10 cellular contexts compared by ENCODE assay signal in the genomic region with DNA sequence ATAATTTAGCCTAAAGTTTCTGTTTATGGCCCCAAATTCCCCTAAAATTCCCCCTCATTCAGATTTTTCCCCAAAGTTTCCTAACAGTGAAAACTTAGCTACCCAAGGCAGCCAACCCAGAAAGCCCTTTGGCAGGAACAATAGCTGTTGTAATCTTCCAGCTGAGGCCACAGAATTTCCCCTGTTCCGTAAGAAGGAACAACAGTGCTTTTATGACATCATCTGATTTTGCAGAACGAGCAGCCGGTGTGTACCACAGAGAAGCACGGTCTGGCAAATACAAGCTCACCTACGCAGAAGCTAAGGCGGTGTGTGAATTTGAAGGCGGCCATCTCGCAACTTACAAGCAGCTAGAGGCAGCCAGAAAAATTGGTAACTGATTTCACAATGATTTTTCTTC. TPM values are rescaled to one million over a fixed set of nuclear protein-coding genes. Genes with fewer than 3 reads are reported as not detected.
DNase-seq lines count a peak whose midpoint lies in the region; ATAC-seq, FAIRE-seq and TF ChIP-seq lines count a peak whose summit lies in the region.
"Had no signal": no experiment of that assay in that cellular context is flagged by ENCODE, and none has a peak within 500 bp of the region (broad histone marks: within the 10 kb centered on the region; RNA-seq: fewer than 3 reads in every experiment).

No MANE protein-coding gene starts in this region.

- no peaks in the 10 kb centered on the region for H3K36me3 Mint-ChIP-seq in IgD-negative memory B cell
- no peaks in the 10 kb centered on the region for H3K36me3 Mint-ChIP-seq in activated CD4-positive, alpha-beta T cell treated with anti-CD3 and anti-CD28 coated beads for 36 hours (ENCODE audit: low read depth)
- H3K36me3 Mint-ChIP-seq: brain had no signal

- peak overlapping the region in 3 of 4 donors; percentile 11 to 66 (median 29) for H3K27ac ChIP-seq in upper lobe of left lung

- peaks cover 4% of the 10 kb centered on the region for H3K27me3 Mint-ChIP-seq in IgD-negative memory B cell
- H3K27me3 Mint-ChIP-seq in activated CD4-positive, alpha-beta T cell treated with anti-CD3 and anti-CD28 coated beads for 36 hours = peaks cover 2% of the 10 kb centered on the region
- H3K27me3 Mint-ChIP-seq: brain had no signal

- TF ChIP-seq POLR2A in upper lobe of left lung (IDR thresholded peaks at IDR 0.05) = no peak

- H3K9me3 ChIP-seq in upper lobe of left lung = peaks cover 0 to 3% (median 0%) of the 10 kb centered on the region in 4 donors

- CTCF ChIA-PET in activated CD4-positive, alpha-beta T cell treated with anti-CD3 and anti-CD28 coated beads for 36 hours (lab: Charles Lee) = interaction anchor here (1.1 kb wide), 1 partner anchor 29 kb away, joined by 3 read pairs; no protein-coding TSS in a partner anchor

- no peaks in the 10 kb centered on the region for H3K36me3 ChIP-seq in upper lobe of left lung

- no peak for FAIRE-seq in RCC 7860 (lab: Jason Lieb, UNC)
- FAIRE-seq: A204.1 had no signal

- H3K27me3 ChIP-seq in upper lobe of left lung = no peaks in the 10 kb centered on the region

- ATAC-seq in upper lobe of left lung (ENCODE audit: low FRiP score in 2 of 2) = peak; percentile 69 to 92
- ATAC-seq in activated CD4-positive, alpha-beta T cell treated with anti-CD3 and anti-CD28 coated beads for 36 hours = no peak

- no peaks in the 10 kb centered on the region for H3K9me3 Mint-ChIP-seq in IgD-negative memory B cell
- H3K9me3 Mint-ChIP-seq in activated CD4-positive, alpha-beta T cell treated with anti-CD3 and anti-CD28 coated beads for 36 hours (ENCODE audit: low read depth) = no peaks in the 10 kb centered on the region

- 56 to 73% methylated on average over 8 of the region's 8 CpGs for WGBS in upper lobe of left lung, 2 donors

- H3K4me3 ChIP-seq in upper lobe of left lung = no peak overlapping the region

- no peak for TF ChIP-seq EP300 in upper lobe of left lung (IDR thresholded peaks at IDR 0.05)

- POLR2A ChIA-PET in activated CD4-positive, alpha-beta T cell treated with anti-CD3 and anti-CD28 coated beads for 36 hours (lab: Charles Lee) = no interaction called here

- peaks cover 0 to 2% (median 1%) of the 10 kb centered on the region in 3 donors for H3K4me1 Mint-ChIP-seq in IgD-negative memory B cell
- H3K4me1 Mint-ChIP-seq in activated CD4-positive, alpha-beta T cell treated with anti-CD3 and anti-CD28 coated beads for 36 hours = no peaks in the 10 kb centered on the region

- peak; percentile 76 for DNase-seq in SIG-M5 treated with dmso at 0.1 percent for 504 hours (lab: John Stamatoyannopoulos, UW; ENCODE audit: unreplicated experiment)
- DNase-seq in SIG-M5 (lab: John Stamatoyannopoulos, UW) = no peak
- DNase-seq in head of caudate nucleus = peak in 34 of 42 donors; percentile 5 to 75 (median 44)
- DNase-seq in upper lobe of left lung = peak in 1 of 2 donors; percentile 64
- DNase-seq in activated CD4-positive, alpha-beta T cell treated with anti-CD3 and anti-CD28 coated beads for 36 hours = no peak
- DNase-seq in RCC 7860 (ENCODE audit: low spot score) = no peak
- no peak for DNase-seq in mucosa of gallbladder (ENCODE audit: low spot score)

- no peaks in the 10 kb centered on the region for H3K4me1 ChIP-seq in upper lobe of left lung

- peak overlapping the region in 2 of 3 donors; percentile 23 to 59 for H3K27ac Mint-ChIP-seq in IgD-negative memory B cell
- no peak overlapping the region for H3K27ac Mint-ChIP-seq in activated CD4-positive, alpha-beta T cell treated with anti-CD3 and anti-CD28 coated beads for 36 hours
- H3K27ac Mint-ChIP-seq: brain had no signal

- intact Hi-C loops in head of caudate nucleus (cut with DNase I) = no loop called here
- intact Hi-C loops in activated CD4-positive, alpha-beta T cell treated with anti-CD3 and anti-CD28 coated beads for 36 hours (cut with DNase I, micrococcal nuclease) = no loop called here

- peak overlapping the region in 3 of 4 donors; percentile 28 to 73 (median 70) for H3K4me3 Mint-ChIP-seq in IgD-negative memory B cell
- H3K4me3 Mint-ChIP-seq in activated CD4-positive, alpha-beta T cell treated with anti-CD3 and anti-CD28 coated beads for 36 hours = no peak overlapping the region
- H3K4me3 Mint-ChIP-seq: brain had no signal

- no peak for TF ChIP-seq CTCF in upper lobe of left lung (IDR thresholded peaks at IDR 0.05)

RNA-seq across cellular contexts. Expression of gene TNFAIP6, which starts 6.3 kb away (rescaled TPM):
- polyA plus RNA-seq in IgD-negative memory B cell = not detected
- total RNA-seq in upper lobe of left lung (1 to 10 TPM in 5 of 6 donors, under 1 TPM in 1; 0.78 to 8.1 (median 2.2) TPM), mucosa of gallbladder (1.4 TPM)
- total RNA-seq in activated CD4-positive, alpha-beta T cell treated with anti-CD3 and anti-CD28 coated beads for 36 hours = not detected

RNA-seq across cellular contexts. Expression of gene RIF1, which starts 46.0 kb away (rescaled TPM):
- polyA plus RNA-seq in IgD-negative memory B cell = 30.1 TPM
- 10 to 100 TPM; 14.1 to 51.7 (median 29.2) TPM for total RNA-seq in upper lobe of left lung
- 10 to 100 TPM; 55.7 to 67.1 TPM for total RNA-seq in activated CD4-positive, alpha-beta T cell treated with anti-CD3 and anti-CD28 coated beads for 36 hours
- 26.1 TPM for total RNA-seq in mucosa of gallbladder

Comparison
In these comparisons a context has a peak if more than half of its experiments do, and no peak if none do; other contexts are left out.
1. DNase-seq: peak in SIG-M5 treated with dmso at 0.1 percent for 504 hours (single experiment) and head of caudate nucleus (34 of 42); none in SIG-M5 (single experiment), activated CD4-positive, alpha-beta T cell treated with anti-CD3 and anti-CD28 coated beads for 36 hours (single experiment), RCC 7860 (single experiment) and mucosa of gallbladder (single experiment).